8 cellular contexts compared by ENCODE assay signal in the genomic region with DNA sequence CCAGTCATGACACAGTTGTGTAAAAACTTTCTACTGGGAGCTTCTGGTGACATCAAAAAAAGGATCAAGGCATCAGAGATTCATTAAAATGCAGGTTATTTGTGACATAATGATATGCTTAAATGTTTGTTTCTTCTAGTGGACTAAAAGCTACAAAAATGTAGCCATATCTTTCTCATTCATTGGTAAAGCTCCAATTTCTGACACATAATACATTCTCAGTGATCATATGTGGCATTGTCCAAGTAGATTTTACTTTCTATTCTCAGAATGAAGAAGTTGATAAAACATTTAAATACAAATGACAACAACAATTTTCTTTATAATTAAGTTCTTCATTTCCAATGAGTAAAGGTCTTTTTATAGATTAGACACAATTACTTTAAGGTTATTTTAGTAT.
"Had no signal": no experiment of that assay in that cellular context is flagged by ENCODE, and none has a peak within 500 bp of the region (broad histone marks: within the 10 kb centered on the region; RNA-seq: fewer than 3 reads in every experiment).

No MANE protein-coding gene starts in this region.

- ATAC-seq: HCT116, K562 had no signal

- H3K9me3 ChIP-seq: HAP-1 had no signal

- H3K36me3 ChIP-seq: HAP-1 had no signal

- FAIRE-seq: HTR-8/SVneo, K562 had no signal

- H3K4me3 ChIP-seq: HAP-1, K562 had no signal

- H3K27ac Mint-ChIP-seq: HFFc6 had no signal

- DNase-seq: GOT3, H7, HFFc6, IMR-90 had no signal

- H3K4me3 Mint-ChIP-seq: HFFc6 had no signal
